Comparison of ENCODE assay signal across 1 cellular context in the genomic region with DNA sequence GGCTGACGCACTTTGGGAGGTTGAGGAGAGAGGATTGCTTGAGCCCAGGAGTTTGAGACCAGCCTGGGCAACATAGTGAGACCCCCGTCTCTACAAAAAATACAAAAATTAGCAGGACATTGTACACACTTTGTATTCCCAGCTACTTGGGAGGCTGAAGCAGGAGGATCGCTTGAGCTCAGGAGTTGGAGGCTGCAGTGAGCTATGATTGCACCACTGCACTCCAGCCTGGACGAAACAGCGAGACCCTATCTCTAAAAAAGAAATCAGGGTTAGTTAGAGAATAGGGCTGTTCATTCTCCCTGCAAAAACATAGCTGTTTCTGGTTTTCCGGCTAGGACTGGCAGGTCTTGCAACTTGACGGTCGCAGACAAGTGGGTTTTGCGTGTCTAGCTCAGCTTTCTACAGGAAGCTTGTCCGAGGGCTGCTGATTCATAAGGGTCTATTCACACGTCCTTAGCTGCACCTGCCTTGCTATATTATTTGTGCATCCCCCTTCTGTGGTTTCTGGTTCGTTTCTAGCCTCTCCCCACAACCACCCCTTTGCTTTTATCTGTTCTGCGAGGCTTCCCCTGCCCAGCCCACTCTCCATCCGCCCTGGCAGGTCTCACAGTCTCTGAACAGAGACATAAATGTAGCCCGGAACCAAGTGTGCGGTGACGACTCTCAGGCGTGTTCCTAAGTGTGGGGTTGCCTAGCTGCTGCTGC.
TF ChIP-seq lines count a peak whose summit lies in the region.

No MANE protein-coding gene starts in this region.

TF ChIP-seq in GM12878, 131 proteins besides CTCF, POLR2A, EP300 and RAD21 (continued from another document and continues in another):
- TF ChIP-seq ATF2 (IDR thresholded peaks at IDR 0.05; ENCODE audit: low read length) = peak; percentile 90
- TF ChIP-seq NR2F1 (conservative IDR thresholded peaks at IDR 0.05) = peak; percentile 76
- no peak for TF ChIP-seq BMI1 (IDR thresholded peaks at IDR 0.05; ENCODE audit: borderline replicate concordance)
- TF ChIP-seq BCL11A (IDR thresholded peaks at IDR 0.05; ENCODE audit: low read depth, low read length) = peak; percentile 89
- no peak for TF ChIP-seq BRCA1 (IDR thresholded peaks at IDR 0.05; ENCODE audit: low read depth, low read length)
- no peak; a peak in 1 of 4 replicates for TF ChIP-seq CEBPB (IDR thresholded peaks at IDR 0.05; ENCODE audit: borderline replicate concordance in 1 of 2, low read depth in 2 of 2, low read length in 2 of 2)
- TF ChIP-seq RB1 (IDR thresholded peaks at IDR 0.05; ENCODE audit: borderline replicate concordance) = no peak
- TF ChIP-seq, protein P1, sequence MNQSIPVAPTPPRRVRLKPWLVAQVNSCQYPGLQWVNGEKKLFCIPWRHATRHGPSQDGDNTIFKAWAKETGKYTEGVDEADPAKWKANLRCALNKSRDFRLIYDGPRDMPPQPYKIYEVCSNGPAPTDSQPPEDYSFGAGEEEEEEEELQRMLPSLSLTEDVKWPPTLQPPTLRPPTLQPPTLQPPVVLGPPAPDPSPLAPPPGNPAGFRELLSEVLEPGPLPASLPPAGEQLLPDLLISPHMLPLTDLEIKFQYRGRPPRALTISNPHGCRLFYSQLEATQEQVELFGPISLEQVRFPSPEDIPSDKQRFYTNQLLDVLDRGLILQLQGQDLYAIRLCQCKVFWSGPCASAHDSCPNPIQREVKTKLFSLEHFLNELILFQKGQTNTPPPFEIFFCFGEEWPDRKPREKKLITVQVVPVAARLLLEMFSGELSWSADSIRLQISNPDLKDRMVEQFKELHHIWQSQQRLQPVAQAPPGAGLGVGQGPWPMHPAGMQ (IDR thresholded peaks at IDR 0.05; ENCODE audit: borderline replicate concordance) = no peak
- no peak for TF ChIP-seq HDGF (IDR thresholded peaks at IDR 0.05)
- no peak for TF ChIP-seq SRF (IDR thresholded peaks at IDR 0.05; ENCODE audit: low read depth in 2 of 2, low read length in 2 of 2)
- TF ChIP-seq, protein P2, sequence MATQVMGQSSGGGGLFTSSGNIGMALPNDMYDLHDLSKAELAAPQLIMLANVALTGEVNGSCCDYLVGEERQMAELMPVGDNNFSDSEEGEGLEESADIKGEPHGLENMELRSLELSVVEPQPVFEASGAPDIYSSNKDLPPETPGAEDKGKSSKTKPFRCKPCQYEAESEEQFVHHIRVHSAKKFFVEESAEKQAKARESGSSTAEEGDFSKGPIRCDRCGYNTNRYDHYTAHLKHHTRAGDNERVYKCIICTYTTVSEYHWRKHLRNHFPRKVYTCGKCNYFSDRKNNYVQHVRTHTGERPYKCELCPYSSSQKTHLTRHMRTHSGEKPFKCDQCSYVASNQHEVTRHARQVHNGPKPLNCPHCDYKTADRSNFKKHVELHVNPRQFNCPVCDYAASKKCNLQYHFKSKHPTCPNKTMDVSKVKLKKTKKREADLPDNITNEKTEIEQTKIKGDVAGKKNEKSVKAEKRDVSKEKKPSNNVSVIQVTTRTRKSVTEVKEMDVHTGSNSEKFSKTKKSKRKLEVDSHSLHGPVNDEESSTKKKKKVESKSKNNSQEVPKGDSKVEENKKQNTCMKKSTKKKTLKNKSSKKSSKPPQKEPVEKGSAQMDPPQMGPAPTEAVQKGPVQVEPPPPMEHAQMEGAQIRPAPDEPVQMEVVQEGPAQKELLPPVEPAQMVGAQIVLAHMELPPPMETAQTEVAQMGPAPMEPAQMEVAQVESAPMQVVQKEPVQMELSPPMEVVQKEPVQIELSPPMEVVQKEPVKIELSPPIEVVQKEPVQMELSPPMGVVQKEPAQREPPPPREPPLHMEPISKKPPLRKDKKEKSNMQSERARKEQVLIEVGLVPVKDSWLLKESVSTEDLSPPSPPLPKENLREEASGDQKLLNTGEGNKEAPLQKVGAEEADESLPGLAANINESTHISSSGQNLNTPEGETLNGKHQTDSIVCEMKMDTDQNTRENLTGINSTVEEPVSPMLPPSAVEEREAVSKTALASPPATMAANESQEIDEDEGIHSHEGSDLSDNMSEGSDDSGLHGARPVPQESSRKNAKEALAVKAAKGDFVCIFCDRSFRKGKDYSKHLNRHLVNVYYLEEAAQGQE (IDR thresholded peaks at IDR 0.05; ENCODE audit: low read depth, low read length) = no peak
- no peak for TF ChIP-seq NFXL1 (IDR thresholded peaks at IDR 0.05; ENCODE audit: borderline replicate concordance)
- TF ChIP-seq, protein P3, sequence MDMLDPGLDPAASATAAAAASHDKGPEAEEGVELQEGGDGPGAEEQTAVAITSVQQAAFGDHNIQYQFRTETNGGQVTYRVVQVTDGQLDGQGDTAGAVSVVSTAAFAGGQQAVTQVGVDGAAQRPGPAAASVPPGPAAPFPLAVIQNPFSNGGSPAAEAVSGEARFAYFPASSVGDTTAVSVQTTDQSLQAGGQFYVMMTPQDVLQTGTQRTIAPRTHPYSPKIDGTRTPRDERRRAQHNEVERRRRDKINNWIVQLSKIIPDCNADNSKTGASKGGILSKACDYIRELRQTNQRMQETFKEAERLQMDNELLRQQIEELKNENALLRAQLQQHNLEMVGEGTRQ (IDR thresholded peaks at IDR 0.05; ENCODE audit: borderline replicate concordance, low read depth, low read length) = no peak
- 0 out of 2 replicates have a peak, but pooled peaks have one; percentile 25 for TF ChIP-seq ZNF687 (IDR thresholded peaks at IDR 0.05)
- no peak for TF ChIP-seq MYB (IDR thresholded peaks at IDR 0.05; ENCODE audit: borderline replicate concordance, low read depth, low read length)
- TF ChIP-seq SIX5 (IDR thresholded peaks at IDR 0.05; ENCODE audit: low read depth, low read length, severe bottlenecking) = no peak
- TF ChIP-seq WRNIP1 (IDR thresholded peaks at IDR 0.05; ENCODE audit: borderline replicate concordance, low read depth, low read length) = no peak
- no peak for TF ChIP-seq POLR2AphosphoS2 (IDR thresholded peaks at IDR 0.05; ENCODE audit: low read depth, low read length)
- no peak for TF ChIP-seq ZNF622 (IDR thresholded peaks at IDR 0.05)
- no peak for TF ChIP-seq SMAD5 (IDR thresholded peaks at IDR 0.05; ENCODE audit: low read depth)
- TF ChIP-seq, protein P4, sequence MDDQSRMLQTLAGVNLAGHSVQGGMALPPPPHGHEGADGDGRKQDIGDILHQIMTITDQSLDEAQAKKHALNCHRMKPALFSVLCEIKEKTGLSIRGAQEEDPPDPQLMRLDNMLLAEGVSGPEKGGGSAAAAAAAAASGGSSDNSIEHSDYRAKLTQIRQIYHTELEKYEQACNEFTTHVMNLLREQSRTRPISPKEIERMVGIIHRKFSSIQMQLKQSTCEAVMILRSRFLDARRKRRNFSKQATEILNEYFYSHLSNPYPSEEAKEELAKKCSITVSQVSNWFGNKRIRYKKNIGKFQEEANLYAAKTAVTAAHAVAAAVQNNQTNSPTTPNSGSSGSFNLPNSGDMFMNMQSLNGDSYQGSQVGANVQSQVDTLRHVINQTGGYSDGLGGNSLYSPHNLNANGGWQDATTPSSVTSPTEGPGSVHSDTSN (IDR thresholded peaks at IDR 0.05; ENCODE audit: insufficient replicate concordance, low read depth, low read length) = no peak
- TF ChIP-seq, protein P5, sequence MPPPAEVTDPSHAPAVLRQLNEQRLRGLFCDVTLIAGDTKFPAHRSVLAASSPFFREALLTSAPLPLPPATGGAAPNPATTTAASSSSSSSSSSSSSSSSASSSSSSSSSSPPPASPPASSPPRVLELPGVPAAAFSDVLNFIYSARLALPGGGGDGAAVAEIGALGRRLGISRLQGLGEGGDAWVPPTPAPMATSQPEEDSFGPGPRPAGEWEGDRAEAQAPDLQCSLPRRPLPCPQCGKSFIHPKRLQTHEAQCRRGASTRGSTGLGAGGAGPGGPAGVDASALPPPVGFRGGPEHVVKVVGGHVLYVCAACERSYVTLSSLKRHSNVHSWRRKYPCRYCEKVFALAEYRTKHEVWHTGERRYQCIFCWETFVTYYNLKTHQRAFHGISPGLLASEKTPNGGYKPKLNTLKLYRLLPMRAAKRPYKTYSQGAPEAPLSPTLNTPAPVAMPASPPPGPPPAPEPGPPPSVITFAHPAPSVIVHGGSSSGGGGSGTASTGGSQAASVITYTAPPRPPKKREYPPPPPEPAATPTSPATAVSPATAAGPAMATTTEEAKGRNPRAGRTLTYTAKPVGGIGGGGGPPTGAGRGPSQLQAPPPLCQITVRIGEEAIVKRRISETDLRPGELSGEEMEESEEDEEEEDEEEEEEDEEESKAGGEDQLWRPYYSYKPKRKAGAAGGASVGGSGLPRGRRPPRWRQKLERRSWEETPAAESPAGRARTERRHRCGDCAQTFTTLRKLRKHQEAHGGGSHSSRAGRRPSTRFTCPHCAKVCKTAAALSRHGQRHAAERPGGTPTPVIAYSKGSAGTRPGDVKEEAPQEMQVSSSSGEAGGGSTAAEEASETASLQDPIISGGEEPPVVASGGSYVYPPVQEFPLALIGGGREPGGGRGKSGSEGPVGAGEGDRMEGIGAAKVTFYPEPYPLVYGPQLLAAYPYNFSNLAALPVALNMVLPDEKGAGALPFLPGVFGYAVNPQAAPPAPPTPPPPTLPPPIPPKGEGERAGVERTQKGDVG (CRISPR knock-in tag; IDR thresholded peaks at IDR 0.05) = no peak
- TF ChIP-seq TCF12 (IDR thresholded peaks at IDR 0.05; ENCODE audit: low read depth, low read length) = peak; percentile 98
- TF ChIP-seq IKZF2 (IDR thresholded peaks at IDR 0.05) = peak; percentile 82 to 85; a peak in 3 of 4 replicates
- TF ChIP-seq EED (IDR thresholded peaks at IDR 0.05; ENCODE audit: low read depth) = peak; percentile 82
- TF ChIP-seq SMC3 (IDR thresholded peaks at IDR 0.05; ENCODE audit: borderline replicate concordance, low read length) = no peak; the same call in 1 of the 2 replicates
- TF ChIP-seq NFYA (IDR thresholded peaks at IDR 0.05; ENCODE audit: borderline replicate concordance, low read depth, low read length) = no peak
- TF ChIP-seq, protein P6, sequence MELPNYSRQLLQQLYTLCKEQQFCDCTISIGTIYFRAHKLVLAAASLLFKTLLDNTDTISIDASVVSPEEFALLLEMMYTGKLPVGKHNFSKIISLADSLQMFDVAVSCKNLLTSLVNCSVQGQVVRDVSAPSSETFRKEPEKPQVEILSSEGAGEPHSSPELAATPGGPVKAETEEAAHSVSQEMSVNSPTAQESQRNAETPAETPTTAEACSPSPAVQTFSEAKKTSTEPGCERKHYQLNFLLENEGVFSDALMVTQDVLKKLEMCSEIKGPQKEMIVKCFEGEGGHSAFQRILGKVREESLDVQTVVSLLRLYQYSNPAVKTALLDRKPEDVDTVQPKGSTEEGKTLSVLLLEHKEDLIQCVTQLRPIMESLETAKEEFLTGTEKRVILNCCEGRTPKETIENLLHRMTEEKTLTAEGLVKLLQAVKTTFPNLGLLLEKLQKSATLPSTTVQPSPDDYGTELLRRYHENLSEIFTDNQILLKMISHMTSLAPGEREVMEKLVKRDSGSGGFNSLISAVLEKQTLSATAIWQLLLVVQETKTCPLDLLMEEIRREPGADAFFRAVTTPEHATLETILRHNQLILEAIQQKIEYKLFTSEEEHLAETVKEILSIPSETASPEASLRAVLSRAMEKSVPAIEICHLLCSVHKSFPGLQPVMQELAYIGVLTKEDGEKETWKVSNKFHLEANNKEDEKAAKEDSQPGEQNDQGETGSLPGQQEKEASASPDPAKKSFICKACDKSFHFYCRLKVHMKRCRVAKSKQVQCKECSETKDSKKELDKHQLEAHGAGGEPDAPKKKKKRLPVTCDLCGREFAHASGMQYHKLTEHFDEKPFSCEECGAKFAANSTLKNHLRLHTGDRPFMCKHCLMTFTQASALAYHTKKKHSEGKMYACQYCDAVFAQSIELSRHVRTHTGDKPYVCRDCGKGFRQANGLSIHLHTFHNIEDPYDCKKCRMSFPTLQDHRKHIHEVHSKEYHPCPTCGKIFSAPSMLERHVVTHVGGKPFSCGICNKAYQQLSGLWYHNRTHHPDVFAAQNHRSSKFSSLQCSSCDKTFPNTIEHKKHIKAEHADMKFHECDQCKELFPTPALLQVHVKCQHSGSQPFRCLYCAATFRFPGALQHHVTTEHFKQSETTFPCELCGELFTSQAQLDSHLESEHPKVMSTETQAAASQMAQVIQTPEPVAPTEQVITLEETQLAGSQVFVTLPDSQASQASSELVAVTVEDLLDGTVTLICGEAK (IDR thresholded peaks at IDR 0.05; ENCODE audit: borderline replicate concordance) = no peak
